ENCODE assay signal across 11 cellular contexts in genomic region chr6:76351275-76351674, GRCh38.
DNase-seq lines count a peak whose midpoint lies in the region; ATAC-seq and TF ChIP-seq lines count a peak whose summit lies in the region.
"Had no signal": no experiment of that assay in that cellular context is flagged by ENCODE, and none has a peak within 500 bp of the region (broad histone marks: within the 10 kb centered on the region; RNA-seq: fewer than 3 reads in every experiment).

No MANE protein-coding gene starts in this region.

- no peak overlapping the region for H3K56ac ChIP-seq in H9 (ENCODE audit: insufficient read length, low read depth, low read length)

- H3K9me3 ChIP-seq in H9 (ENCODE audit: control insufficient read depth, low read depth, low read length), result no peaks in the 10 kb centered on the region

- no peak overlapping the region for H3K27ac ChIP-seq in H9 (ENCODE audit: insufficient read length, low read depth, low read length)

- H3K9ac ChIP-seq in H9 (ENCODE audit: extremely low read depth, insufficient read length, low read length), result no peak overlapping the region

- DNase-seq in DMS 273 treated with DMSO at 0.1 percent for 48 hours (lab: John Stamatoyannopoulos, UW) (peak; percentile 3), H9 (no peak), RPMI8226 (peak; percentile 15), left kidney (ENCODE audit: low read depth, low spot score) (peak; percentile 39), amniotic stem cell (lab: John Stamatoyannopoulos, UW) (no peak)
- DNase-seq: activated T-cell treated with anti-CD3 and anti-CD28 coated beads, Interleukin-2, amount 50 U/mL, for 72 hours; NCI-H1092; T-helper 17 cell had no signal

- no peaks in the 10 kb centered on the region for H3K27me3 Mint-ChIP-seq in H9 (ENCODE audit: low read depth)
- H3K27me3 Mint-ChIP-seq: T-helper 17 cell had no signal

- H3K27me3 ChIP-seq in H9 (ENCODE audit: insufficient read depth, low read length), result no peaks in the 10 kb centered on the region

- no peak overlapping the region for H3T11ph ChIP-seq in H9 (ENCODE audit: low read length)

- H3K14ac ChIP-seq in H9 (ENCODE audit: insufficient read depth, low read length), result no peak overlapping the region

- no peak overlapping the region for H3K4me3 Mint-ChIP-seq in H9
- H3K4me3 Mint-ChIP-seq: activated T-cell treated with anti-CD3 and anti-CD28 coated beads, Interleukin-2, amount 50 U/mL, for 72 hours; T-helper 17 cell had no signal

- H3K4me1 Mint-ChIP-seq in H9, result no peaks in the 10 kb centered on the region
- H3K4me1 Mint-ChIP-seq: T-helper 17 cell had no signal

- no peak overlapping the region for H3K4ac ChIP-seq in H9 (ENCODE audit: low read depth, low read length)

- H2BK15ac ChIP-seq in H9 (ENCODE audit: low read depth, low read length), result no peak overlapping the region

- no peaks in the 10 kb centered on the region for H3K79me2 ChIP-seq in H9 (ENCODE audit: insufficient read depth, low read length)

- no peak overlapping the region for H2BK5ac ChIP-seq in H9 (ENCODE audit: insufficient read length, low read length)

- no peak overlapping the region for H2BK120ac ChIP-seq in H9 (ENCODE audit: low read depth, low read length, poor library complexity, severe bottlenecking)

- no peak overlapping the region for H2AFZ ChIP-seq in H9 (ENCODE audit: low read length)

- H4K8ac ChIP-seq in H9 (replicated peaks; ENCODE audit: insufficient read length, low read depth, low read length), result no peak overlapping the region

- H3K4me1 ChIP-seq in H9 (ENCODE audit: insufficient read depth, low read length), result no peaks in the 10 kb centered on the region

- no peak overlapping the region for H4K5ac ChIP-seq in H9 (ENCODE audit: insufficient read length, low read depth, low read length)

- H3K79me1 ChIP-seq in H9 (ENCODE audit: insufficient read depth, low read depth, low read length, poor library complexity, severe bottlenecking), result no peaks in the 10 kb centered on the region

- H3K23me2 ChIP-seq in H9 (ENCODE audit: insufficient read length, low read depth, low read length, poor library complexity, severe bottlenecking), result no peaks in the 10 kb centered on the region

- no peak overlapping the region for H2BK20ac ChIP-seq in H9 (ENCODE audit: low read depth, low read length, poor library complexity, severe bottlenecking)

- TF ChIP-seq CTCF in H9 (conservative IDR thresholded peaks at IDR 0.05), result peak; percentile 79

- H4K91ac ChIP-seq in H9 (ENCODE audit: insufficient read length, low read depth, low read length), result no peak overlapping the region

- no peak overlapping the region for H3K23ac ChIP-seq in H9 (ENCODE audit: insufficient read length, low read depth, low read length)

- H2BK12ac ChIP-seq in H9 (ENCODE audit: insufficient read length, low read depth, low read length), result no peak overlapping the region

- H3K36me3 Mint-ChIP-seq in H9 (ENCODE audit: insufficient read depth in 1 of 3, low read depth in 3 of 3), result no peaks in the 10 kb centered on the region

- no peak for ATAC-seq in GM21381 (IDR thresholded peaks at IDR 0.05; ENCODE audit: unreplicated experiment)
- no peak for ATAC-seq in HG03439 (IDR thresholded peaks at IDR 0.05; ENCODE audit: unreplicated experiment)
- no peak for ATAC-seq in HG03025 (IDR thresholded peaks at IDR 0.05; ENCODE audit: low FRiP score, unreplicated experiment)
- ATAC-seq: activated T-cell treated with anti-CD3 and anti-CD28 coated beads, Interleukin-2, amount 50 U/mL, for 72 hours; T-helper 17 cell had no signal

- no peak overlapping the region for H3K27ac Mint-ChIP-seq in H9
- H3K27ac Mint-ChIP-seq: activated T-cell treated with anti-CD3 and anti-CD28 coated beads, Interleukin-2, amount 50 U/mL, for 72 hours; T-helper 17 cell had no signal

- H2AK5ac ChIP-seq in H9 (ENCODE audit: insufficient read length, low read length), result no peak overlapping the region

- H3K4me2 ChIP-seq in H9 (ENCODE audit: insufficient read depth, insufficient read length, low read length), result no peak overlapping the region

- no peaks in the 10 kb centered on the region for H4K20me1 ChIP-seq in H9 (ENCODE audit: control insufficient read depth, insufficient read depth, insufficient read length)

- H3K18ac ChIP-seq in H9 (ENCODE audit: insufficient read length, low read depth, low read length), result no peak overlapping the region

- H3K9me3 Mint-ChIP-seq in H9, result no peaks in the 10 kb centered on the region

Comparison
In these comparisons a context has a peak if more than half of its experiments do, and no peak if none do; other contexts are left out.
1. DNase-seq: peak in DMS 273 treated with DMSO at 0.1 percent for 48 hours (single experiment), RPMI8226 (single experiment) and left kidney (single experiment); none in H9 (single experiment) and amniotic stem cell (single experiment).